In genomic region chr5:141182248-141182647, GRCh38 we compare ENCODE assay signal across 8 cellular contexts. TPM values are rescaled to one million over a fixed set of nuclear protein-coding genes. Genes with fewer than 3 reads are reported as not detected.
A peak's percentile ranks its signal among the peaks of the same experiment; 100 is the strongest.
DNase-seq lines count a peak whose midpoint lies in the region; ATAC-seq and TF ChIP-seq lines count a peak whose summit lies in the region.

Gene PCDHB16 (plus strand): TSS chr5:141182387. CDS start chr5:141182560, 173 bp downstream.

- H3F3A ChIP-seq in PC-9 (ENCODE audit: insufficient read depth, low read depth), result no peaks in the 10 kb centered on the region

- H3K36me3 ChIP-seq in PC-9 (ENCODE audit: low read depth), result no peaks in the 10 kb centered on the region

- CTCF ChIA-PET in PC-9 (lab: Charles Lee), result no interaction called here

- H4K20me1 ChIP-seq in PC-9 (ENCODE audit: insufficient read depth), result no peaks in the 10 kb centered on the region

- no peaks in the 10 kb centered on the region for H3K79me2 ChIP-seq in PC-9 (ENCODE audit: low read depth)

- BruUV-seq in PC-9 (replicated peaks; lab: Mats Ljungman, UMichigan), result no TSS peak

- no peak within 1 kb of the TSS for H3K4me2 ChIP-seq in PC-9

- DNase-seq in PC-9 (peak in 1 of 2 experiments; percentile 19), globus pallidus (ENCODE audit: low spot score) (peak; percentile 61), retina (peak; percentile 30), activated gamma-delta T cell (lab: John Stamatoyannopoulos, UW) (no peak)
- no peak for DNase-seq in activated naive CD4-positive, alpha-beta T cell treated with Interleukin-2 at 50 U/mL for 16 hours

- no peak within 1 kb of the TSS for H2AFZ ChIP-seq in PC-9

- intact Hi-C loops in PC-9 (cut with micrococcal nuclease; ENCODE audit: unreplicated experiment), result loop anchor here (10.0 kb wide), 1 partner anchor 97 kb away; no protein-coding TSS in a partner anchor

- no peaks in the 10 kb centered on the region for H3K9me2 ChIP-seq in PC-9 (ENCODE audit: insufficient read depth)

- no peaks in the 10 kb centered on the region for H3K27me3 ChIP-seq in PC-9 (ENCODE audit: insufficient read depth, low read depth)

- H3K4me1 ChIP-seq in PC-9 (replicated peaks; ENCODE audit: insufficient read depth), result no peaks in the 10 kb centered on the region

- H3K4me3 ChIP-seq in PC-9, result no peak within 1 kb of the TSS

- POLR2A ChIA-PET in PC-9 (lab: Charles Lee; ENCODE audit: unreplicated experiment), result no interaction called here

- ATAC-seq in GM18870 (IDR thresholded peaks at IDR 0.05; ENCODE audit: unreplicated experiment), result no peak
- no peak for ATAC-seq in GM19023 (IDR thresholded peaks at IDR 0.05; ENCODE audit: unreplicated experiment)

- H3K9me3 ChIP-seq in PC-9 (ENCODE audit: insufficient read depth, low read depth), result no peaks in the 10 kb centered on the region

- H3K27ac ChIP-seq in PC-9, result no peak within 1 kb of the TSS

- TF ChIP-seq CTCF in GM12873 (IDR thresholded peaks at IDR 0.05; ENCODE audit: insufficient read depth, low read depth, low read length, missing control alignments) (peak; percentile 25), PC-9 (conservative IDR thresholded peaks at IDR 0.05) (peak; percentile 40; the same call in 1 of the 2 replicates)

RNA-seq across cellular contexts. Expression of gene PCDHB16, which starts in this region (rescaled TPM):
- not detected in 2 replicates for total RNA-seq in PC-9 (2021)

Comparison
In these comparisons a context has a peak if more than half of its experiments do, and no peak if none do; other contexts are left out.
1. DNase-seq: peak in globus pallidus (single experiment) and retina (single experiment); none in activated naive CD4-positive, alpha-beta T cell treated with Interleukin-2 at 50 U/mL for 16 hours (single experiment) and activated gamma-delta T cell (single experiment).